ENCODE assay signal across 8 cellular contexts in genomic region chr15:100849021-100849831, GRCh38. TPM values are rescaled to one million over a fixed set of nuclear protein-coding genes. Genes with fewer than 3 reads are reported as not detected.
DNase-seq lines count a peak whose midpoint lies in the region; ATAC-seq, FAIRE-seq and TF ChIP-seq lines count a peak whose summit lies in the region.

No MANE protein-coding gene starts in this region.

- peak overlapping the region; percentile 87 for H3K4me2 ChIP-seq in astrocyte (ENCODE audit: low read length)

- peaks cover 0 to 14% (median 2%) of the 10 kb centered on the region in 4 donors for H3K4me1 Mint-ChIP-seq in CD4-positive, alpha-beta memory T cell
- H3K4me1 Mint-ChIP-seq in astrocyte (ENCODE audit: low read depth, unreplicated experiment), result no peaks in the 10 kb centered on the region

- H3K27ac ChIP-seq in CD4-positive, alpha-beta memory T cell (ENCODE audit: low read depth, low read length), result no peak overlapping the region
- H3K27ac ChIP-seq in HEK293 (ENCODE audit: extremely low read depth, low read depth, low read length), result no peak overlapping the region
- no peak overlapping the region for H3K27ac ChIP-seq in astrocyte (ENCODE audit: low read depth, low read length)
- no peak overlapping the region for H3K27ac ChIP-seq in iPS-20b (ENCODE audit: low read length)

- TF ChIP-seq CTCF in HEK293 (tag by site-specific recombination; IDR thresholded peaks at IDR 0.05) (no peak), astrocyte (IDR thresholded peaks at IDR 0.05; ENCODE audit: insufficient read depth, low read depth, low read length) (no peak)

- intact Hi-C loops in CD4-positive, alpha-beta memory T cell (cut with micrococcal nuclease), result no loop called here

- peak overlapping the region; percentile 66 to 85 (median 82) for H3K4me3 Mint-ChIP-seq in CD4-positive, alpha-beta memory T cell
- H3K4me3 Mint-ChIP-seq in astrocyte (ENCODE audit: unreplicated experiment), result no peak overlapping the region

- no peak for FAIRE-seq in astrocyte (lab: Jason Lieb, UNC)

- ATAC-seq in HG03135 (IDR thresholded peaks at IDR 0.05; ENCODE audit: unreplicated experiment), result no peak
- ATAC-seq in HG03175 (IDR thresholded peaks at IDR 0.05; ENCODE audit: unreplicated experiment), result no peak

- peaks cover 7 to 13% of the 10 kb centered on the region in 2 donors for H3K27me3 Mint-ChIP-seq in CD4-positive, alpha-beta memory T cell
- H3K27me3 Mint-ChIP-seq in astrocyte (ENCODE audit: low read depth, unreplicated experiment), result peaks cover 10% of the 10 kb centered on the region

- POLR2A ChIA-PET in CD4-positive, alpha-beta memory T cell (lab: Charles Lee; ENCODE audit: partially characterized antibody), result interaction anchor here (1.2 kb wide), 1 partner anchor 246 kb away, joined by 4 read pairs; the partner anchor contains the start of gene ASB7
- POLR2A ChIA-PET in HEK293 (lab: Yijun Ruan, JAX), result no interaction called here

- no peaks in the 10 kb centered on the region for H3K27me3 ChIP-seq in CD4-positive, alpha-beta memory T cell (ENCODE audit: insufficient read depth, low read length)
- H3K27me3 ChIP-seq in astrocyte (ENCODE audit: insufficient read depth, low read length) (no peaks in the 10 kb centered on the region), iPS-20b (ENCODE audit: insufficient read depth, low read length) (peaks cover 5% of the 10 kb centered on the region; the same call in 1 of the 2 replicates)

- H3K27ac Mint-ChIP-seq in CD4-positive, alpha-beta memory T cell, result peak overlapping the region in 3 of 7 donors; percentile 22 to 62 (median 48)
- no peak overlapping the region for H3K27ac Mint-ChIP-seq in astrocyte (ENCODE audit: unreplicated experiment)

- H3K79me2 ChIP-seq in astrocyte (ENCODE audit: insufficient read depth, low read length), result no peaks in the 10 kb centered on the region

- no peaks in the 10 kb centered on the region for H4K20me1 ChIP-seq in astrocyte (ENCODE audit: insufficient read depth, low read length)

- CTCF ChIA-PET in CD4-positive, alpha-beta memory T cell (lab: Charles Lee; ENCODE audit: partially characterized antibody), result interaction anchor here (1.0 to 1.3 kb wide), 2 partner anchors 22 to 159 kb away, joined by 3 to 4 read pairs; no protein-coding TSS in a partner anchor
- CTCF ChIA-PET in HEK293 (lab: Yijun Ruan, JAX), result interaction anchor here (0.6 to 1.3 kb wide), 6 partner anchors 24 to 456 kb away, joined by 3 to 5 read pairs (median 4); no protein-coding TSS in a partner anchor

- no peaks in the 10 kb centered on the region for H3K36me3 Mint-ChIP-seq in CD4-positive, alpha-beta memory T cell
- H3K36me3 Mint-ChIP-seq in astrocyte (ENCODE audit: low read depth, unreplicated experiment), result no peaks in the 10 kb centered on the region

- no peaks in the 10 kb centered on the region for H3K36me3 ChIP-seq in CD4-positive, alpha-beta memory T cell (ENCODE audit: insufficient read depth, low read length)
- H3K36me3 ChIP-seq in HEK293 (ENCODE audit: control insufficient read depth in 2 of 2, insufficient read depth in 1 of 2, low read length in 2 of 2) (no peaks in the 10 kb centered on the region), astrocyte (ENCODE audit: insufficient read depth, low read length) (no peaks in the 10 kb centered on the region), iPS-20b (ENCODE audit: insufficient read depth, low read depth, low read length) (no peaks in the 10 kb centered on the region)

- no peaks in the 10 kb centered on the region for H3K9me3 ChIP-seq in CD4-positive, alpha-beta memory T cell (ENCODE audit: control insufficient read depth in 1 of 2, low read length in 2 of 2)
- H3K9me3 ChIP-seq in HEK293 (ENCODE audit: control insufficient read depth, insufficient read depth, low read depth, low read length), result no peaks in the 10 kb centered on the region
- no peaks in the 10 kb centered on the region for H3K9me3 ChIP-seq in astrocyte (ENCODE audit: insufficient read depth, low read depth, low read length)
- no peaks in the 10 kb centered on the region for H3K9me3 ChIP-seq in iPS-20b (ENCODE audit: insufficient read depth, low read depth, low read length)

- no peaks in the 10 kb centered on the region for H3K9me3 Mint-ChIP-seq in CD4-positive, alpha-beta memory T cell
- H3K9me3 Mint-ChIP-seq in astrocyte (ENCODE audit: unreplicated experiment), result peaks cover 1% of the 10 kb centered on the region

- H3K4me1 ChIP-seq in CD4-positive, alpha-beta memory T cell (ENCODE audit: insufficient read depth, low read length), result no peaks in the 10 kb centered on the region
- H3K4me1 ChIP-seq in HEK293 (ENCODE audit: control insufficient read depth, insufficient read depth, low read length) (no peaks in the 10 kb centered on the region), astrocyte (ENCODE audit: insufficient read depth, low read length) (peaks cover 5% of the 10 kb centered on the region), iPS-20b (ENCODE audit: insufficient read depth, low read length) (no peaks in the 10 kb centered on the region)

- peak in 4 of 5 donors; percentile 16 to 28 (median 20) for DNase-seq in CD4-positive, alpha-beta memory T cell
- peak; percentile 74 for DNase-seq in SW480 (ENCODE audit: low spot score)
- peak; percentile 46 for DNase-seq in astrocyte (ENCODE audit: low read depth)
- peak; percentile 53 to 65 for DNase-seq in stimulated activated CD4-positive, alpha-beta T cell treated with anti-CD3 and anti-CD28 coated beads, Interleukin-2, amount 100 ng/mL, for 24 hours

- peak overlapping the region; percentile 69 for H3K9ac ChIP-seq in astrocyte (ENCODE audit: low read length)
- no peak overlapping the region for H3K9ac ChIP-seq in iPS-20b (ENCODE audit: low read depth, low read length)

- peak overlapping the region; percentile 91 for H2AFZ ChIP-seq in astrocyte (ENCODE audit: low read depth, low read length)

- no peak overlapping the region for H3K4me3 ChIP-seq in CD4-positive, alpha-beta memory T cell (ENCODE audit: low read length in 2 of 2)
- H3K4me3 ChIP-seq in HEK293 (ENCODE audit: low read depth, low read length) (peak overlapping the region; percentile 25), astrocyte (ENCODE audit: insufficient read depth, low read depth, low read length) (peak overlapping the region; percentile 59), iPS-20b (ENCODE audit: low read length) (peak overlapping the region; percentile 54; the same call in 1 of the 2 replicates)

TF ChIP-seq in HEK293, 187 proteins besides CTCF, POLR2A, EP300 and RAD21:
- TF ChIP-seq ZNF768 (tag by site-specific recombination; IDR thresholded peaks at IDR 0.05), result no peak
- TF ChIP-seq ZNF548 (tag by site-specific recombination; IDR thresholded peaks at IDR 0.05), result no peak
- TF ChIP-seq INSM2 (tag by site-specific recombination; IDR thresholded peaks at IDR 0.05), result no peak
- no peak for TF ChIP-seq SCRT1 (tag by site-specific recombination; IDR thresholded peaks at IDR 0.05; ENCODE audit: borderline replicate concordance)
- TF ChIP-seq ZNF121 (tag by site-specific recombination; IDR thresholded peaks at IDR 0.05), result no peak
- no peak for TF ChIP-seq ZNF626 (tag by site-specific recombination; IDR thresholded peaks at IDR 0.05)
- TF ChIP-seq ZNF830 (tag by site-specific recombination; IDR thresholded peaks at IDR 0.05; ENCODE audit: low read depth), result no peak
- TF ChIP-seq ZFHX2 (tag by site-specific recombination; conservative IDR thresholded peaks at IDR 0.05), result no peak
- no peak for TF ChIP-seq ZNF202 (tag by site-specific recombination; IDR thresholded peaks at IDR 0.05; ENCODE audit: borderline replicate concordance)
- TF ChIP-seq SP2 (tag by site-specific recombination; IDR thresholded peaks at IDR 0.05), result no peak
- no peak for TF ChIP-seq ZBTB48 (tag by site-specific recombination; IDR thresholded peaks at IDR 0.05)
- no peak for TF ChIP-seq ZNF423 (tag by site-specific recombination; IDR thresholded peaks at IDR 0.05)

RNA-seq across cellular contexts. Expression of gene ALDH1A3, which starts 30.4 kb away (rescaled TPM):
- not detected for total RNA-seq in CD4-positive, alpha-beta memory T cell
- polyA plus RNA-seq in CD4-positive, alpha-beta memory T cell, result not detected
- total RNA-seq in astrocyte, result 0.55 and 0.95 TPM in 2 replicates

Comparison
In these comparisons a context has a peak if more than half of its experiments do, and no peak if none do; other contexts are left out.
1. DNase-seq: peak in every context shown above with its lines; median percentile 74 in SW480; 59 in stimulated activated CD4-positive, alpha-beta T cell treated with anti-CD3 and anti-CD28 coated beads, Interleukin-2, amount 100 ng/mL, for 24 hours; 46 in astrocyte; 20 in CD4-positive, alpha-beta memory T cell.
2. H3K4me3 ChIP-seq: peak in HEK293 (single experiment), astrocyte (single experiment) and iPS-20b (single experiment); none in CD4-positive, alpha-beta memory T cell (0 of 2).